ENCODE assay signal across 1 cellular context in genomic region chr19:5536337-5536894, GRCh38.
A peak's percentile ranks its signal among the peaks of the same experiment; 100 is the strongest.
TF ChIP-seq lines count a peak whose summit lies in the region.

No MANE protein-coding gene starts in this region.

TF ChIP-seq in HepG2, 621 proteins besides CTCF, POLR2A, EP300 and RAD21:
- TF ChIP-seq BCLAF1 (IDR thresholded peaks at IDR 0.05) (no peak), ZBTB33 (CRISPR knock-in tag; IDR thresholded peaks at IDR 0.05) (0 out of 2 replicates have a peak, but pooled peaks have one; percentile 29), ZNF768 (CRISPR knock-in tag; IDR thresholded peaks at IDR 0.05) (peak; percentile 91), SRY (CRISPR knock-in tag; IDR thresholded peaks at IDR 0.05) (no peak)
